12 cellular contexts compared by ENCODE assay signal in genomic region chr3:139537325-139537724, GRCh38. TPM values are rescaled to one million over a fixed set of nuclear protein-coding genes. Genes with fewer than 3 reads are reported as not detected.
DNase-seq lines count a peak whose midpoint lies in the region; ATAC-seq, FAIRE-seq and TF ChIP-seq lines count a peak whose summit lies in the region.
"Had no signal": no experiment of that assay in that cellular context is flagged by ENCODE, and none has a peak within 500 bp of the region (broad histone marks: within the 10 kb centered on the region; RNA-seq: fewer than 3 reads in every experiment).

No MANE protein-coding gene starts in this region.

- no peak overlapping the region for H3K9ac ChIP-seq in kidney (ENCODE audit: low read length in 2 of 2)

- H3K27ac Mint-ChIP-seq in activated naive CD4-positive, alpha-beta T cell treated with anti-CD3 and anti-CD28 coated beads for 36 hours, result no peak overlapping the region

- DNase-seq in HT1080 (ENCODE audit: low read depth) (peak; percentile 80), RWPE2 (ENCODE audit: low spot score) (no peak), fibroblast of the aortic adventitia (ENCODE audit: low read depth) (peak; percentile 80), retinal pigment epithelial cell (ENCODE audit: low read depth) (no peak), NCI-H146 (lab: John Stamatoyannopoulos, UW) (no peak), kidney (no peak)
- no peak for DNase-seq in activated naive CD4-positive, alpha-beta T cell treated with anti-CD3 and anti-CD28 coated beads for 36 hours
- DNase-seq: activated CD4-positive, alpha-beta T cell treated with anti-CD3 and anti-CD28 coated beads, Interleukin-2, amount 50 U/mL, for 4 hours; activated naive CD4-positive, alpha-beta T cell; Caco-2; NK-92 treated with Interleukin-12 subunit alpha and Interleukin-12 subunit beta, amount 100 ng/mL, for 24 hours; stimulated activated CD4-positive, alpha-beta T cell treated with anti-CD3 and anti-CD28 coated beads, Interleukin-12 subunit alpha, Interleukin-12 subunit beta, amount 100 ng/mL, for 4 hours had no signal

- no peaks in the 10 kb centered on the region for H3K9me3 Mint-ChIP-seq in activated naive CD4-positive, alpha-beta T cell treated with anti-CD3 and anti-CD28 coated beads for 36 hours

- FAIRE-seq in kidney (lab: Jason Lieb, UNC), result no peak

- ATAC-seq in RWPE2 (ENCODE audit: low read depth), result peak; percentile 59

- H3K27me3 Mint-ChIP-seq in activated naive CD4-positive, alpha-beta T cell treated with anti-CD3 and anti-CD28 coated beads for 36 hours (ENCODE audit: low read depth), result peaks cover 48% of the 10 kb centered on the region

- no peaks in the 10 kb centered on the region for H3K36me3 ChIP-seq in RWPE2 (ENCODE audit: low read depth)
- H3K36me3 ChIP-seq in kidney (ENCODE audit: control insufficient read depth in 1 of 2, insufficient read depth in 2 of 2, low read length in 2 of 2), result no peaks in the 10 kb centered on the region

- H3K27ac ChIP-seq in RWPE2 (ENCODE audit: poor library complexity, severe bottlenecking), result peak overlapping the region; percentile 27
- no peak overlapping the region for H3K27ac ChIP-seq in kidney (ENCODE audit: low read depth in 2 of 2, low read length in 2 of 2)

- intact Hi-C loops in activated naive CD4-positive, alpha-beta T cell treated with anti-CD3 and anti-CD28 coated beads for 36 hours (cut with micrococcal nuclease), result no loop called here
- intact Hi-C loops in kidney (cut with DNase I), result no loop called here

- peaks cover 10% of the 10 kb centered on the region for H3K4me1 Mint-ChIP-seq in activated naive CD4-positive, alpha-beta T cell treated with anti-CD3 and anti-CD28 coated beads for 36 hours (ENCODE audit: low read depth)

- CTCF ChIA-PET in activated naive CD4-positive, alpha-beta T cell treated with anti-CD3 and anti-CD28 coated beads for 36 hours (lab: Charles Lee), result no interaction called here

- H3K9me3 ChIP-seq in RWPE2 (ENCODE audit: severe bottlenecking) (no peaks in the 10 kb centered on the region), kidney (ENCODE audit: control insufficient read depth in 1 of 2, low read length in 2 of 2) (no peaks in the 10 kb centered on the region)
- H3K9me3 ChIP-seq: Caco-2 had no signal

- H3K36me3 Mint-ChIP-seq in activated naive CD4-positive, alpha-beta T cell treated with anti-CD3 and anti-CD28 coated beads for 36 hours (ENCODE audit: low read depth), result no peaks in the 10 kb centered on the region

- H3K4me1 ChIP-seq in RWPE2 (ENCODE audit: insufficient read depth, poor library complexity, severe bottlenecking) (peaks cover 34% of the 10 kb centered on the region), kidney (ENCODE audit: control insufficient read depth in 1 of 2, insufficient read depth in 1 of 2, low read depth in 1 of 2, low read length in 2 of 2) (peaks cover 14 to 21% of the 10 kb centered on the region in 2 donors)

- no peak overlapping the region for H3K4me3 ChIP-seq in RWPE2 (ENCODE audit: severe bottlenecking)
- H3K4me3 ChIP-seq in fibroblast of the aortic adventitia (ENCODE audit: low read depth, low read length), result no peak overlapping the region
- peak overlapping the region; percentile 18 for H3K4me3 ChIP-seq in retinal pigment epithelial cell (ENCODE audit: low read length)
- H3K4me3 ChIP-seq in kidney (ENCODE audit: low read length in 2 of 2), result no peak overlapping the region

- TF ChIP-seq CTCF in RWPE2 (IDR thresholded peaks at IDR 0.05; ENCODE audit: poor library complexity, severe bottlenecking) (no peak), fibroblast of the aortic adventitia (IDR thresholded peaks at IDR 0.05; ENCODE audit: insufficient read depth, low read length) (no peak), retinal pigment epithelial cell (conservative IDR thresholded peaks at IDR 0.05; ENCODE audit: low read depth, low read length) (no peak), kidney (IDR thresholded peaks at IDR 0.05; ENCODE audit: borderline replicate concordance, extremely low read depth, insufficient read depth) (no peak)

- no peak overlapping the region for H3K4me3 Mint-ChIP-seq in activated naive CD4-positive, alpha-beta T cell treated with anti-CD3 and anti-CD28 coated beads for 36 hours

- H3K27me3 ChIP-seq in RWPE2 (ENCODE audit: insufficient read depth, poor library complexity, severe bottlenecking), result no peaks in the 10 kb centered on the region

RNA-seq across cellular contexts. Expression of gene RBP1, which starts 2.2 kb away (rescaled TPM):
- not detected in 2 replicates for total RNA-seq in HT1080 (2014; rRNA removed; shearing (Covaris generic))
- polyA plus RNA-seq in HT1080 (2015; cell fraction: cytosol; rRNA removed), result not detected in 2 replicates
- not detected in 2 replicates for polyA plus RNA-seq in HT1080 (2015; cell fraction: nucleus; rRNA removed)
- 31.2 and 49.1 TPM in 2 replicates for total RNA-seq in fibroblast of the aortic adventitia (ENCODE audit: low replicate concordance)
- not detected for total RNA-seq in activated naive CD4-positive, alpha-beta T cell treated with anti-CD3 and anti-CD28 coated beads for 36 hours
- 31.8 TPM for total RNA-seq in kidney
- 49.2 TPM for polyA plus RNA-seq in kidney (ENCODE audit: insufficient read depth, low read depth, low replicate concordance)

Comparison
In these comparisons a context has a peak if more than half of its experiments do, and no peak if none do; other contexts are left out.
1. DNase-seq: peak in HT1080 (single experiment) and fibroblast of the aortic adventitia (single experiment); none in RWPE2 (single experiment), retinal pigment epithelial cell (single experiment), NCI-H146 (single experiment), activated naive CD4-positive, alpha-beta T cell treated with anti-CD3 and anti-CD28 coated beads for 36 hours (single experiment) and kidney (single experiment).
2. RNA of gene RBP1, which starts 2.2 kb away (total RNA-seq): 31.8 TPM in kidney (single experiment) and 31.2 to 49.1 TPM in fibroblast of the aortic adventitia; not detected in HT1080 and not detected in activated naive CD4-positive, alpha-beta T cell treated with anti-CD3 and anti-CD28 coated beads for 36 hours; every median in the first group is over 10 times any median in the second.